ENCODE assay signal across 1 cellular context in genomic region chr16:75062135-75062943, GRCh38.
TF ChIP-seq lines count a peak whose summit lies in the region.

No MANE protein-coding gene starts in this region.

TF ChIP-seq in K562, 482 proteins besides CTCF, POLR2A, EP300 and RAD21 (continued from another document and continues in another):
- TF ChIP-seq KDM1A (IDR thresholded peaks at IDR 0.05) (no peak), KLF10 (CRISPR knock-in tag; IDR thresholded peaks at IDR 0.05) (no peak), NKRF (IDR thresholded peaks at IDR 0.05; ENCODE audit: borderline replicate concordance) (no peak), HMG20B (CRISPR knock-in tag; IDR thresholded peaks at IDR 0.05) (no peak), CHD2 (IDR thresholded peaks at IDR 0.05; ENCODE audit: low read depth, low read length) (no peak), ARID1B (IDR thresholded peaks at IDR 0.05) (peak; percentile 56), HDGF (IDR thresholded peaks at IDR 0.05) (no peak), ZNF24 (IDR thresholded peaks at IDR 0.05) (no peak), RFX7 (CRISPR knock-in tag; IDR thresholded peaks at IDR 0.05) (no peak), GABPB1 (CRISPR knock-in tag; IDR thresholded peaks at IDR 0.05) (no peak), CXXC5 (CRISPR knock-in tag; IDR thresholded peaks at IDR 0.05) (peak; percentile 53), ZNF398 (CRISPR knock-in tag; IDR thresholded peaks at IDR 0.05) (no peak), RBM34 (IDR thresholded peaks at IDR 0.05; ENCODE audit: borderline replicate concordance, insufficient read depth, low read length) (no peak), MNT (conservative IDR thresholded peaks at IDR 0.05) (peak; percentile 64 to 72), MEF2D (tag; conservative IDR thresholded peaks at IDR 0.05; ENCODE audit: low read depth) (0 out of 2 replicates have a peak, but pooled peaks have one; percentile 19), ZFX (CRISPR knock-in tag; IDR thresholded peaks at IDR 0.05) (no peak; the same call in 1 of the 2 replicates), MXI1 (IDR thresholded peaks at IDR 0.05; ENCODE audit: low read depth, low read length) (no peak), EWSR1 (IDR thresholded peaks at IDR 0.05; ENCODE audit: borderline replicate concordance, low read depth, partially characterized antibody) (no peak), FOXP1 (CRISPR knock-in tag; IDR thresholded peaks at IDR 0.05) (0 out of 2 replicates have a peak, but pooled peaks have one; percentile 56), ZNF12 (CRISPR knock-in tag; IDR thresholded peaks at IDR 0.05) (no peak), CHAMP1 (IDR thresholded peaks at IDR 0.05) (no peak), KAT2B (IDR thresholded peaks at IDR 0.05; ENCODE audit: low read depth, low read length) (no peak), BHLHE40 (IDR thresholded peaks at IDR 0.05; ENCODE audit: low read length) (no peak), ZNF384 (IDR thresholded peaks at IDR 0.05; ENCODE audit: low read depth, low read length) (no peak), FOXK2 (conservative IDR thresholded peaks at IDR 0.05 in 1 of 2, IDR thresholded peaks at IDR 0.05 in 1 of 2; ENCODE audit: low read depth in 2 of 2) (no peak), ZNF143 (CRISPR knock-in tag; IDR thresholded peaks at IDR 0.05) (no peak), ATF2 (CRISPR knock-in tag; IDR thresholded peaks at IDR 0.05) (no peak), ZKSCAN8 (CRISPR knock-in tag; IDR thresholded peaks at IDR 0.05) (0 out of 2 replicates have a peak, but pooled peaks have one; percentile 26), ZC3H8 (IDR thresholded peaks at IDR 0.05) (no peak), KAT7 (CRISPR knock-in tag; IDR thresholded peaks at IDR 0.05; ENCODE audit: borderline replicate concordance) (0 out of 2 replicates have a peak, but pooled peaks have one; percentile 25), HNRNPL (IDR thresholded peaks at IDR 0.05; ENCODE audit: low read depth, low read length) (no peak), BRCA1 (IDR thresholded peaks at IDR 0.05) (no peak), BRCA1 (CRISPR knock-in tag; IDR thresholded peaks at IDR 0.05) (no peak), HDAC2 (IDR thresholded peaks at IDR 0.05) (no peak), CTCFL (IDR thresholded peaks at IDR 0.05; ENCODE audit: borderline replicate concordance, insufficient read depth, low read depth, low read length, poor library complexity, severe bottlenecking) (no peak), MCM3 (IDR thresholded peaks at IDR 0.05) (no peak), RBBP5 (IDR thresholded peaks at IDR 0.05; ENCODE audit: borderline replicate concordance, insufficient read depth, low read length, poor library complexity, severe bottlenecking) (peak; percentile 25), CCNT2 (IDR thresholded peaks at IDR 0.05; ENCODE audit: borderline replicate concordance, extremely low read depth, insufficient read length, low read depth, low read length) (no peak), NR2C2 (CRISPR knock-in tag; IDR thresholded peaks at IDR 0.05) (no peak), NR2C2 (tag; IDR thresholded peaks at IDR 0.05) (peak; percentile 56), TAL1 (IDR thresholded peaks at IDR 0.05) (no peak), EP400 (IDR thresholded peaks at IDR 0.05) (peak; percentile 50; the same call in 1 of the 2 replicates), MXD1 (CRISPR knock-in tag; IDR thresholded peaks at IDR 0.05; ENCODE audit: borderline replicate concordance, poor library complexity, severe bottlenecking) (no peak), ZBTB11 (CRISPR knock-in tag; IDR thresholded peaks at IDR 0.05) (peak in 1 of 3 experiments; percentile 64; a peak in 2 of 6 replicates), STAG1 (CRISPR knock-in tag; IDR thresholded peaks at IDR 0.05; ENCODE audit: borderline replicate concordance) (no peak), SMARCA5 (IDR thresholded peaks at IDR 0.05) (no peak), MTA3 (IDR thresholded peaks at IDR 0.05; ENCODE audit: borderline replicate concordance) (peak; percentile 60; the same call in 1 of the 2 replicates), ATF7 (IDR thresholded peaks at IDR 0.05) (no peak), SAFB (IDR thresholded peaks at IDR 0.05; ENCODE audit: borderline replicate concordance, low read depth, low read length) (no peak), ZFP1 (CRISPR knock-in tag; IDR thresholded peaks at IDR 0.05) (no peak), MYC (IDR thresholded peaks at IDR 0.05; ENCODE audit: low read depth, low read length) (peak; percentile 58; the same call in 1 of the 2 replicates), MYC (CRISPR knock-in tag; IDR thresholded peaks at IDR 0.05; ENCODE audit: borderline replicate concordance, low read depth) (no peak)
